Comparison of ENCODE assay signal across 25 cellular contexts in the genomic region with DNA sequence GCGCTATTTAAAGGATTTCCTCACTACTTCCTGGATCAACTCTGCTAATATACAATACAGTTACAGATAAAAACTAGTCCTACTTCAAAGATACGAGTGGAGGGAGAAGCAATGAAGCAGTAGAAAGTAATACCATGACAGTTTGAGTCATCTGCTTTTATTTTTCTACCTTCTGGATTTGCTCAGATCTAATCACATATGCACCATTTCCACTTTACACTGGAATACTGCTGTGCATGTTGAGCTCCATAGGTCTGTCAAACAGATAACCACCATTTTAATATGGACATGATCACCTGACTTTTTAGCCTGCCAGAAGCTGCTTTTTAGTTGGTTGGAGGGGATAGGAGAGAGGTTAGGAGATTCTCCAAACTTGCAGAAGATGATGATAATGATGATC.
"Had no signal": no experiment of that assay in that cellular context is flagged by ENCODE, and none has a peak within 500 bp of the region (broad histone marks: within the 10 kb centered on the region; RNA-seq: fewer than 3 reads in every experiment).

No MANE protein-coding gene starts in this region.

- H3K79me2 ChIP-seq: hepatocyte had no signal

- H3K4me2 ChIP-seq: hepatocyte had no signal

- H3K36me3 ChIP-seq: esophagus muscularis mucosa, gastroesophageal sphincter, heart left ventricle, left lung, lower lobe of right lung had no signal

- H3K27me3 ChIP-seq: dorsolateral prefrontal cortex, esophagus muscularis mucosa, foreskin keratinocyte, gastroesophageal sphincter, heart left ventricle, hepatocyte, left lung had no signal

- DNase-seq: dermis blood vessel endothelial cell; dorsolateral prefrontal cortex; effector CD4-positive, alpha-beta T cell; effector memory CD4-positive, alpha-beta T cell; foreskin keratinocyte; heart left ventricle; hypothalamus; immature natural killer cell; islet precursor cell; kidney; kidney glomerular epithelial cell; left cardiac atrium; left lung; left ventricle myocardium superior; lower lobe of right lung; mesendoderm; midbrain; naive thymus-derived CD4-positive, alpha-beta T cell; natural killer cell had no signal

- H3K27ac ChIP-seq: coronary artery, dorsolateral prefrontal cortex, esophagus muscularis mucosa, foreskin keratinocyte, gastroesophageal sphincter, heart left ventricle, hepatocyte, left lung, lower lobe of right lung had no signal

- H2AFZ ChIP-seq: hepatocyte had no signal

- H3K4me1 ChIP-seq: esophagus muscularis mucosa, foreskin keratinocyte, gastroesophageal sphincter, heart left ventricle, left lung, lower lobe of right lung had no signal

- FAIRE-seq: endothelial cell of umbilical vein, frontal cortex, kidney had no signal

- ATAC-seq: foreskin keratinocyte; gastroesophageal sphincter; heart left ventricle; left cardiac atrium; left lung; left ventricle myocardium superior; lower lobe of right lung; naive thymus-derived CD4-positive, alpha-beta T cell; natural killer cell had no signal

- H3K4me3 ChIP-seq: coronary artery, dorsolateral prefrontal cortex, esophagus muscularis mucosa, gastroesophageal sphincter, heart left ventricle, hepatocyte, left lung, lower lobe of right lung had no signal

- H3K9me3 ChIP-seq: gastroesophageal sphincter had no signal
